In genomic region chr2:105442721-105443120, GRCh38 we compare ENCODE assay signal across 28 cellular contexts. TPM values are rescaled to one million over a fixed set of nuclear protein-coding genes. Genes with fewer than 3 reads are reported as not detected.
"Had no signal": no experiment of that assay in that cellular context is flagged by ENCODE, and none has a peak within 500 bp of the region (broad histone marks: within the 10 kb centered on the region; RNA-seq: fewer than 3 reads in every experiment).

No MANE protein-coding gene starts in this region.

- H3K4me3 ChIP-seq: gastrocnemius medialis, psoas muscle, right atrium auricular region, spleen, tibial nerve, uterus had no signal

- H3K4me3 Mint-ChIP-seq: activated CD4-positive, alpha-beta T cell treated with anti-CD3 and anti-CD28 coated beads for 36 hours; activated naive CD4-positive, alpha-beta T cell treated with anti-CD3 and anti-CD28 coated beads, Interleukin-2, amount 10 ng/mL, durations not matched to agents 7 days and 5 days; activated naive CD8-positive, alpha-beta T cell treated with anti-CD3 and anti-CD28 coated beads, Interleukin-2, amount 10 ng/mL, durations not matched to agents 7 days and 5 days; effector memory CD8-positive, alpha-beta T cell; naive thymus-derived CD8-positive, alpha-beta T cell; neural crest cell; T-helper 2 cell treated with Interferon-gamma antibody and Interleukin-4, amounts not matched to agents 5 μg/mL and 100 μg/mL, for 36 hours had no signal

- H3K4me1 ChIP-seq: parathyroid adenoma, uterus had no signal

- H3K27ac Mint-ChIP-seq: activated CD4-positive, alpha-beta T cell treated with anti-CD3 and anti-CD28 coated beads for 36 hours; activated naive CD4-positive, alpha-beta T cell treated with anti-CD3 and anti-CD28 coated beads, Interleukin-2, amount 10 ng/mL, durations not matched to agents 7 days and 5 days; activated naive CD8-positive, alpha-beta T cell treated with anti-CD3 and anti-CD28 coated beads, Interleukin-2, amount 10 ng/mL, durations not matched to agents 7 days and 5 days; effector memory CD8-positive, alpha-beta T cell; naive thymus-derived CD8-positive, alpha-beta T cell; T-helper 2 cell treated with Interferon-gamma antibody and Interleukin-4, amounts not matched to agents 5 μg/mL and 100 μg/mL, for 36 hours had no signal

- H3K27me3 Mint-ChIP-seq: activated CD4-positive, alpha-beta T cell treated with anti-CD3 and anti-CD28 coated beads for 36 hours had no signal

- H3K36me3 Mint-ChIP-seq: activated naive CD4-positive, alpha-beta T cell treated with anti-CD3 and anti-CD28 coated beads, Interleukin-2, amount 10 ng/mL, durations not matched to agents 7 days and 5 days; activated naive CD8-positive, alpha-beta T cell treated with anti-CD3 and anti-CD28 coated beads, Interleukin-2, amount 10 ng/mL, durations not matched to agents 7 days and 5 days; naive thymus-derived CD8-positive, alpha-beta T cell had no signal

- DNase-seq: activated CD4-positive, alpha-beta T cell treated with anti-CD3 and anti-CD28 coated beads for 36 hours; activated CD4-positive, alpha-beta T cell treated with anti-CD3 and anti-CD28 coated beads, Interleukin-2, amount 50 U/mL, for 48 hours; activated CD4-positive, CD25-positive, alpha-beta regulatory T cell; activated CD8-positive, alpha-beta memory T cell treated with anti-CD3 and anti-CD28 coated beads for 24 hours; activated gamma-delta T cell; activated naive CD4-positive, alpha-beta T cell treated with anti-CD3 and anti-CD28 coated beads, Interleukin-2, amount 10 ng/mL, durations not matched to agents 7 days and 5 days; activated naive CD8-positive, alpha-beta T cell treated with anti-CD3 and anti-CD28 coated beads, Interleukin-2, amount 10 ng/mL, durations not matched to agents 7 days and 5 days; amniotic stem cell; caudate nucleus; cortex of kidney; effector memory CD8-positive, alpha-beta T cell; erythroblast; gastrocnemius medialis; glutamatergic neuron; left ventricle myocardium superior; naive thymus-derived CD8-positive, alpha-beta T cell; occipital lobe; psoas muscle; spleen; stimulated activated CD4-positive, alpha-beta T cell treated with anti-CD3 and anti-CD28 coated beads, Interleukin-2, amount 100 ng/mL, for 48 hours; stimulated activated naive CD4-positive, alpha-beta T cell treated with Interleukin-2 at 50 U/mL for 16 hours; T-helper 1 cell; uterus had no signal

- H3K9me3 ChIP-seq: gastrocnemius medialis, psoas muscle, right atrium auricular region, spleen, tibial nerve, uterus had no signal

- H3K4me1 Mint-ChIP-seq: activated CD4-positive, alpha-beta T cell treated with anti-CD3 and anti-CD28 coated beads for 36 hours; activated naive CD4-positive, alpha-beta T cell treated with anti-CD3 and anti-CD28 coated beads, Interleukin-2, amount 10 ng/mL, durations not matched to agents 7 days and 5 days; activated naive CD8-positive, alpha-beta T cell treated with anti-CD3 and anti-CD28 coated beads, Interleukin-2, amount 10 ng/mL, durations not matched to agents 7 days and 5 days; naive thymus-derived CD8-positive, alpha-beta T cell had no signal

- H3K9me3 Mint-ChIP-seq: activated naive CD4-positive, alpha-beta T cell treated with anti-CD3 and anti-CD28 coated beads, Interleukin-2, amount 10 ng/mL, durations not matched to agents 7 days and 5 days; activated naive CD8-positive, alpha-beta T cell treated with anti-CD3 and anti-CD28 coated beads, Interleukin-2, amount 10 ng/mL, durations not matched to agents 7 days and 5 days; effector memory CD8-positive, alpha-beta T cell; naive thymus-derived CD8-positive, alpha-beta T cell; neural crest cell; T-helper 2 cell treated with Interferon-gamma antibody and Interleukin-4, amounts not matched to agents 5 μg/mL and 100 μg/mL, for 36 hours had no signal

- H3K36me3 ChIP-seq: gastrocnemius medialis, right atrium auricular region, spleen, tibial nerve, uterus had no signal

- ATAC-seq: activated CD4-positive, alpha-beta T cell treated with anti-CD3 and anti-CD28 coated beads for 36 hours; effector memory CD8-positive, alpha-beta T cell; gastrocnemius medialis; left ventricle myocardium superior; naive thymus-derived CD8-positive, alpha-beta T cell; psoas muscle had no signal

RNA-seq across cellular contexts. Expression of gene FHL2, which starts 43.9 kb away (rescaled TPM):
- total RNA-seq: naive thymus-derived CD8-positive, alpha-beta T cell had no signal
